ENCODE assay signal across 12 cellular contexts in the genomic region with DNA sequence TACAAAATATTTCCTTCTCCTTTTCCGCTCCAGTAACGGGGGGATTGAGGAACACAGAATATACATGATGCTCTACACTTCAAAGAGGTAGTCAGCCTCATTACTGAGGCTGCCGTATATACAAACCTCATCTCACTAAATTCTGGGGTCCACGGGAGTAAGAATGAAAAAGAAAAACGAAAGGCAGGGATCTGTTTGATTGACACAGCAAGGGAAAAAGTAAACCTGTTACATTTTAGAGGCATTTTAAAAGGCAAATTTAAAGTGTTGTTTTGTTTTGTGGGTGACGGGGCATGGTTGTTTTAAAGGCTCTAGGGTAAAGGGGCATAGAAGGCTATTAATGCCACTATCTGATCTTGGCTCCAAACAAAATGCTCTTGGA. TPM values are rescaled to one million over a fixed set of nuclear protein-coding genes. Genes with fewer than 3 reads are reported as not detected.
DNase-seq lines count a peak whose midpoint lies in the region; ATAC-seq and TF ChIP-seq lines count a peak whose summit lies in the region.
"Had no signal": no experiment of that assay in that cellular context is flagged by ENCODE, and none has a peak within 500 bp of the region (broad histone marks: within the 10 kb centered on the region; RNA-seq: fewer than 3 reads in every experiment).

No MANE protein-coding gene starts in this region.

- H3K4me3 ChIP-seq in LNCaP clone FGC (ENCODE audit: low read depth, low read length), result peak overlapping the region; percentile 43
- peak overlapping the region; percentile 77 for H3K4me3 ChIP-seq in osteoblast (ENCODE audit: insufficient read depth, low read length)

- H3K9me3 ChIP-seq in osteoblast (ENCODE audit: low read depth, low read length), result no peaks in the 10 kb centered on the region
- H3K9me3 ChIP-seq: esophagus squamous epithelium had no signal

- H3K9me3 Mint-ChIP-seq in Calu3 (ENCODE audit: low read depth, unreplicated experiment) (peaks cover 4% of the 10 kb centered on the region), endothelial cell (ENCODE audit: unreplicated experiment) (no peaks in the 10 kb centered on the region)
- no peaks in the 10 kb centered on the region for H3K9me3 Mint-ChIP-seq in activated naive CD4-positive, alpha-beta T cell treated with anti-CD3 and anti-CD28 coated beads for 36 hours
- H3K9me3 Mint-ChIP-seq: activated naive CD4-positive, alpha-beta T cell treated with anti-CD3 and anti-CD28 coated beads, Interleukin-2, amount 10 ng/mL, durations not matched to agents 7 days and 5 days had no signal

- H3K4me3 Mint-ChIP-seq in Calu3 (ENCODE audit: low read depth, unreplicated experiment) (peak overlapping the region; percentile 67), endothelial cell (ENCODE audit: unreplicated experiment) (peak overlapping the region; percentile 85)
- no peak overlapping the region for H3K4me3 Mint-ChIP-seq in activated naive CD4-positive, alpha-beta T cell treated with anti-CD3 and anti-CD28 coated beads for 36 hours
- H3K4me3 Mint-ChIP-seq: activated naive CD4-positive, alpha-beta T cell treated with anti-CD3 and anti-CD28 coated beads, Interleukin-2, amount 10 ng/mL, durations not matched to agents 7 days and 5 days; natural killer cell treated with Interleukin-12 subunit alpha and Interleukin-12 subunit beta and Interleukin-15 and Interleukin-18, amount 100 ng/mL, for 72 hours had no signal

- BruUV-seq in Calu3 (replicated peaks; lab: Mats Ljungman, UMichigan), result no TSS peak

- peaks cover 24% of the 10 kb centered on the region for H3K4me1 ChIP-seq in osteoblast (ENCODE audit: insufficient read depth, low read length)

- H3K36me3 ChIP-seq in osteoblast (ENCODE audit: insufficient read depth, low read length), result no peaks in the 10 kb centered on the region
- H3K36me3 ChIP-seq: esophagus squamous epithelium had no signal

- peaks cover 2% of the 10 kb centered on the region for H3K79me2 ChIP-seq in osteoblast (ENCODE audit: insufficient read depth, low read length)

- peaks cover 17% of the 10 kb centered on the region for H3K27me3 ChIP-seq in osteoblast (ENCODE audit: insufficient read depth, low read length)

- no peak for DNase-seq in Calu3
- no peak for DNase-seq in LNCaP clone FGC (ENCODE audit: low read depth)
- no peak for DNase-seq in endothelial cell (ENCODE audit: low spot score)
- DNase-seq in osteoblast (ENCODE audit: insufficient read length, low spot score, missing footprints), result no peak
- no peak for DNase-seq in activated naive CD4-positive, alpha-beta T cell treated with anti-CD3 and anti-CD28 coated beads for 36 hours
- DNase-seq: activated naive CD4-positive, alpha-beta T cell treated with anti-CD3 and anti-CD28 coated beads, Interleukin-2, amount 10 ng/mL, durations not matched to agents 7 days and 5 days; esophagus squamous epithelium; NCI-H524 treated with DMSO at 0.1 percent for 48 hours had no signal

- TF ChIP-seq CTCF in Calu3 (IDR thresholded peaks at IDR 0.05; ENCODE audit: unreplicated experiment), result no peak
- no peak for TF ChIP-seq CTCF in LNCaP clone FGC (IDR thresholded peaks at IDR 0.05; ENCODE audit: control insufficient read depth, extremely low read depth, insufficient read depth)
- TF ChIP-seq CTCF in endothelial cell (IDR thresholded peaks at IDR 0.05; ENCODE audit: unreplicated experiment), result no peak
- TF ChIP-seq CTCF in osteoblast (IDR thresholded peaks at IDR 0.05; ENCODE audit: extremely low read depth, low read depth, low read length), result no peak

- H3K36me3 Mint-ChIP-seq in Calu3 (ENCODE audit: insufficient read depth, unreplicated experiment) (no peaks in the 10 kb centered on the region), endothelial cell (ENCODE audit: low read depth, unreplicated experiment) (no peaks in the 10 kb centered on the region)
- H3K36me3 Mint-ChIP-seq in activated naive CD4-positive, alpha-beta T cell treated with anti-CD3 and anti-CD28 coated beads for 36 hours (ENCODE audit: low read depth), result peaks cover 3% of the 10 kb centered on the region

- H2AFZ ChIP-seq in osteoblast (ENCODE audit: low read length), result peak overlapping the region; percentile 86

- H3K27me3 Mint-ChIP-seq in Calu3 (ENCODE audit: unreplicated experiment) (no peaks in the 10 kb centered on the region), endothelial cell (ENCODE audit: unreplicated experiment) (peaks cover 16% of the 10 kb centered on the region)
- H3K27me3 Mint-ChIP-seq in activated naive CD4-positive, alpha-beta T cell treated with anti-CD3 and anti-CD28 coated beads for 36 hours (ENCODE audit: low read depth), result peaks cover 56% of the 10 kb centered on the region

- H3K4me2 ChIP-seq in osteoblast (ENCODE audit: insufficient read depth, low read length), result peak overlapping the region; percentile 99

- CTCF ChIA-PET in Calu3 (lab: Charles Lee), result interaction anchor here (0.6 kb wide), 1 partner anchor 377 kb away, joined by 3 read pairs; no protein-coding TSS in a partner anchor
- CTCF ChIA-PET in activated naive CD4-positive, alpha-beta T cell treated with anti-CD3 and anti-CD28 coated beads for 36 hours (lab: Charles Lee), result interaction anchor here (1.2 kb wide), 1 partner anchor 15 kb away, joined by 8 read pairs; no protein-coding TSS in a partner anchor

- H3K4me1 Mint-ChIP-seq in Calu3 (ENCODE audit: low read depth, unreplicated experiment) (no peaks in the 10 kb centered on the region), endothelial cell (ENCODE audit: unreplicated experiment) (peaks cover 27% of the 10 kb centered on the region)
- peaks cover 15% of the 10 kb centered on the region for H3K4me1 Mint-ChIP-seq in activated naive CD4-positive, alpha-beta T cell treated with anti-CD3 and anti-CD28 coated beads for 36 hours (ENCODE audit: low read depth)

- no peak for ATAC-seq in GM19397 (IDR thresholded peaks at IDR 0.05; ENCODE audit: unreplicated experiment)
- no peak for ATAC-seq in GM19455 (IDR thresholded peaks at IDR 0.05; ENCODE audit: unreplicated experiment)
- ATAC-seq in HG03565 (IDR thresholded peaks at IDR 0.05; ENCODE audit: unreplicated experiment), result no peak
- ATAC-seq: natural killer cell treated with Interleukin-12 subunit alpha and Interleukin-12 subunit beta and Interleukin-15 and Interleukin-18, amount 100 ng/mL, for 72 hours had no signal

- no peaks in the 10 kb centered on the region for H4K20me1 ChIP-seq in osteoblast (ENCODE audit: insufficient read depth, low read length)

- H3K27ac ChIP-seq in osteoblast (ENCODE audit: low read depth, low read length), result no peak overlapping the region
- H3K27ac ChIP-seq: esophagus squamous epithelium had no signal

- intact Hi-C loops in Calu3 (cut with micrococcal nuclease; ENCODE audit: unreplicated experiment), result no loop called here
- intact Hi-C loops in activated naive CD4-positive, alpha-beta T cell treated with anti-CD3 and anti-CD28 coated beads for 36 hours (cut with micrococcal nuclease), result loop anchor here (2.0 kb wide), 1 partner anchor 1789 kb away; no protein-coding TSS in a partner anchor

- no peak overlapping the region for H3K27ac Mint-ChIP-seq in Calu3 (ENCODE audit: unreplicated experiment)
- H3K27ac Mint-ChIP-seq in endothelial cell (ENCODE audit: unreplicated experiment), result no peak overlapping the region
- H3K27ac Mint-ChIP-seq in activated naive CD4-positive, alpha-beta T cell treated with anti-CD3 and anti-CD28 coated beads for 36 hours, result no peak overlapping the region
- H3K27ac Mint-ChIP-seq: activated naive CD4-positive, alpha-beta T cell treated with anti-CD3 and anti-CD28 coated beads, Interleukin-2, amount 10 ng/mL, durations not matched to agents 7 days and 5 days; natural killer cell treated with Interleukin-12 subunit alpha and Interleukin-12 subunit beta and Interleukin-15 and Interleukin-18, amount 100 ng/mL, for 72 hours had no signal

RNA-seq across cellular contexts. Expression of gene PCDH10, which starts 2.9 kb away (rescaled TPM):
- total RNA-seq in Calu3 (2022) (not detected in 2 replicates), endothelial cell (ENCODE audit: unreplicated experiment) (10.8 TPM), osteoblast (3.8 and 5.1 TPM in 2 replicates)
- not detected for total RNA-seq in activated naive CD4-positive, alpha-beta T cell treated with anti-CD3 and anti-CD28 coated beads for 36 hours
- total RNA-seq: natural killer cell treated with Interleukin-12 subunit alpha and Interleukin-12 subunit beta and Interleukin-15 and Interleukin-18, amount 100 ng/mL, for 72 hours had no signal
